ENCODE assay signal across 7 cellular contexts in genomic region chr5:151758141-151758429, GRCh38. TPM values are rescaled to one million over a fixed set of nuclear protein-coding genes. Genes with fewer than 3 reads are reported as not detected.
DNase-seq lines count a peak whose midpoint lies in the region; ATAC-seq and TF ChIP-seq lines count a peak whose summit lies in the region.

No MANE protein-coding gene starts in this region.

- peak; percentile 31 for ATAC-seq in GM18907 (IDR thresholded peaks at IDR 0.05; ENCODE audit: unreplicated experiment)
- ATAC-seq in HG02763 (IDR thresholded peaks at IDR 0.05; ENCODE audit: unreplicated experiment): peak; percentile 1
- peak; percentile 62 for ATAC-seq in SK-N-SH treated with all-trans-retinoic acid at 6 μM for 48 hours

- TF ChIP-seq CTCF in fibroblast of villous mesenchyme (IDR thresholded peaks at IDR 0.05; ENCODE audit: insufficient read depth, low read depth, low read length) (no peak), ovary (IDR thresholded peaks at IDR 0.05) (no peak)

- peak overlapping the region; percentile 95 for H3K4me3 ChIP-seq in fibroblast of villous mesenchyme (ENCODE audit: low read depth, low read length)
- H3K4me3 ChIP-seq in ovary: peak overlapping the region; percentile 95

- TF ChIP-seq EP300 in ovary (IDR thresholded peaks at IDR 0.05): no peak

- H3K9me3 ChIP-seq in ovary: no peaks in the 10 kb centered on the region

- no peak for TF ChIP-seq POLR2A in ovary (IDR thresholded peaks at IDR 0.05)

- H3K27ac ChIP-seq in ovary: peak overlapping the region in 1 of 2 donors; percentile 41

- H3K27me3 ChIP-seq in ovary: no peaks in the 10 kb centered on the region

- WGBS in ovary, 3 donors: 0 to 1% (median 0%) methylated on average over 11 of the region's 11 CpGs

- H3K4me1 ChIP-seq in ovary (ENCODE audit: insufficient read depth): peaks cover 7% of the 10 kb centered on the region

- intact Hi-C loops in ovary (cut with DNase I): no loop called here

- DNase-seq in fibroblast of villous mesenchyme (ENCODE audit: low read depth): no peak
- peak in 1 of 5 donors; percentile 37 for DNase-seq in ovary
- no peak for DNase-seq in 8988T
- DNase-seq in stimulated activated CD4-positive, alpha-beta T cell treated with anti-CD3 and anti-CD28 coated beads, Interleukin-4, amount 100 ng/mL, for 4 hours: no peak

- no peaks in the 10 kb centered on the region for H3K36me3 ChIP-seq in ovary

TF ChIP-seq in SK-N-SH treated with all-trans-retinoic acid at 6 μM for 48 hours, 23 proteins besides CTCF, POLR2A, EP300 and RAD21:
- TF ChIP-seq CREB5 (CRISPR knock-in tag; IDR thresholded peaks at IDR 0.05; ENCODE audit: low read depth): no peak
- no peak for TF ChIP-seq PPARA (CRISPR knock-in tag; IDR thresholded peaks at IDR 0.05; ENCODE audit: borderline replicate concordance)
- TF ChIP-seq RARB (CRISPR knock-in tag; IDR thresholded peaks at IDR 0.05): no peak

RNA-seq across cellular contexts. Expression of gene ATOX1, which starts 0.3 kb away (rescaled TPM):
- total RNA-seq in fibroblast of villous mesenchyme (44.9 and 59.6 TPM in 2 replicates), ovary (10 to 100 TPM; 23.0 to 86.6 (median 48.3) TPM)
- 10 to 100 TPM; 72.8 to 73.1 TPM for polyA plus RNA-seq in ovary

RNA-seq across cellular contexts. Expression of gene G3BP1, which starts 13.7 kb away (rescaled TPM):
- total RNA-seq in fibroblast of villous mesenchyme (146 and 244 TPM in 2 replicates), ovary (100 to 1,000 TPM in 5 of 7 donors, 10 to 100 TPM in 2; 70.2 to 224 (median 160) TPM)
- polyA plus RNA-seq in ovary: 10 to 100 TPM; 31.0 to 79.2 TPM

Comparison
In these comparisons a context has a peak if more than half of its experiments do, and no peak if none do; other contexts are left out.
1. ATAC-seq: peak in every context shown above with its lines; median percentile 62 in SK-N-SH treated with all-trans-retinoic acid at 6 μM for 48 hours; 31 in GM18907; 1 in HG02763.